16 cellular contexts compared by ENCODE assay signal in genomic region chr9:27771803-27772545, GRCh38.
A peak's percentile ranks its signal among the peaks of the same experiment; 100 is the strongest.
DNase-seq lines count a peak whose midpoint lies in the region; ATAC-seq and TF ChIP-seq lines count a peak whose summit lies in the region.
"Had no signal": no experiment of that assay in that cellular context is flagged by ENCODE, and none has a peak within 500 bp of the region (broad histone marks: within the 10 kb centered on the region; RNA-seq: fewer than 3 reads in every experiment).

No MANE protein-coding gene starts in this region.

- no peaks in the 10 kb centered on the region for H3K9me3 ChIP-seq in BLaER1 treated with 17β-estradiol and CSF1 and Interleukin-3, amounts not matched to agents 10 nM and 100 nM (replicated peaks in 1 of 11)
- H3K9me3 ChIP-seq in esophagus squamous epithelium (no peaks in the 10 kb centered on the region), SK-N-SH (no peaks in the 10 kb centered on the region)

- no peak for TF ChIP-seq EP300 in SK-N-SH (IDR thresholded peaks at IDR 0.05; ENCODE audit: borderline replicate concordance in 1 of 2, low read depth in 1 of 2, low read length in 1 of 2)

- H4K20me1 ChIP-seq in BLaER1 treated with 17β-estradiol and CSF1 and Interleukin-3, amounts not matched to agents 10 nM and 100 nM: no peaks in the 10 kb centered on the region
- H4K20me1 ChIP-seq in SK-N-SH (ENCODE audit: insufficient read depth): no peaks in the 10 kb centered on the region

- no peak overlapping the region for H3K27ac Mint-ChIP-seq in WTC11
- H3K27ac Mint-ChIP-seq: activated T-cell treated with anti-CD3 and anti-CD28 coated beads, Interleukin-2, amount 50 U/mL, for 24 hours had no signal

- H3K9me2 ChIP-seq in SK-N-SH: no peaks in the 10 kb centered on the region

- intact Hi-C loops in esophagus squamous epithelium (cut with DNase I): no loop called here

- H3K9me3 Mint-ChIP-seq in WTC11: peaks cover 12% of the 10 kb centered on the region
- H3K9me3 Mint-ChIP-seq: activated T-cell treated with anti-CD3 and anti-CD28 coated beads, Interleukin-2, amount 50 U/mL, for 24 hours had no signal

- H2AFZ ChIP-seq in SK-N-SH (ENCODE audit: low read depth): no peak overlapping the region
- H2AFZ ChIP-seq: parathyroid adenoma had no signal

- H3K4me2 ChIP-seq in BLaER1 treated with 17β-estradiol and CSF1 and Interleukin-3, amounts not matched to agents 10 nM and 100 nM: peak overlapping the region in 9 of 11 experiments; percentile 8 to 68 (median 42); a peak in 14 of 22 replicates
- no peak overlapping the region for H3K4me2 ChIP-seq in SK-N-SH

- H3K9ac ChIP-seq in BLaER1 treated with 17β-estradiol and CSF1 and Interleukin-3, amounts not matched to agents 10 nM and 100 nM: 0 out of 22 replicates have a peak overlapping the region, but pooled peaks of 1 of the 11 experiments have one; percentile 6
- H3K9ac ChIP-seq in SK-N-SH: no peak overlapping the region
- H3K9ac ChIP-seq: parathyroid adenoma had no signal

- no peaks in the 10 kb centered on the region for H3K27me3 Mint-ChIP-seq in WTC11 (ENCODE audit: low read depth)
- H3K27me3 Mint-ChIP-seq: activated T-cell treated with anti-CD3 and anti-CD28 coated beads, Interleukin-2, amount 50 U/mL, for 24 hours had no signal

- H3K4me3 ChIP-seq in BLaER1 treated with 17β-estradiol and CSF1 and Interleukin-3, amounts not matched to agents 10 nM and 100 nM: no peak overlapping the region
- H3K4me3 ChIP-seq in esophagus squamous epithelium (no peak overlapping the region), SK-N-SH (ENCODE audit: low read depth in 2 of 2, low read length in 1 of 2) (no peak overlapping the region), coronary artery (no peak overlapping the region)

- CTCF ChIA-PET in WTC11 (lab: Charles Lee): interaction anchor here (0.6 to 1.5 kb wide), 2 partner anchors 16 to 115 kb away, joined by 3 to 7 read pairs; no protein-coding TSS in a partner anchor
- CTCF ChIA-PET in SK-N-SH (lab: Yijun Ruan, JAX): no interaction called here

- no peak overlapping the region for H3K4me3 Mint-ChIP-seq in WTC11
- H3K4me3 Mint-ChIP-seq: activated T-cell treated with anti-CD3 and anti-CD28 coated beads, Interleukin-2, amount 50 U/mL, for 24 hours had no signal

- TF ChIP-seq POLR2A in esophagus squamous epithelium (IDR thresholded peaks at IDR 0.05): no peak

- H3K36me3 ChIP-seq in BLaER1 treated with 17β-estradiol and CSF1 and Interleukin-3, amounts not matched to agents 10 nM and 100 nM: no peaks in the 10 kb centered on the region
- H3K36me3 ChIP-seq in esophagus squamous epithelium: no peaks in the 10 kb centered on the region
- H3K36me3 ChIP-seq in SK-N-SH (replicated peaks in 1 of 2; ENCODE audit: control insufficient read depth in 1 of 2, insufficient read depth in 2 of 2, low read length in 1 of 2): no peaks in the 10 kb centered on the region
- H3K36me3 ChIP-seq: WERI-Rb-1 had no signal

- DNase-seq in NCI-H1417 (lab: John Stamatoyannopoulos, UW): peak in 2 of 3 experiments; percentile 36 to 76
- DNase-seq in WTC11 (ENCODE audit: low spot score): peak; percentile 50
- DNase-seq in iPS-NIHi7 (ENCODE audit: extremely low spot score): peak; percentile 63
- no peak for DNase-seq in esophagus squamous epithelium (lab: John Stamatoyannopoulos, UW)
- no peak for DNase-seq in SK-N-SH
- no peak for DNase-seq in coronary artery (ENCODE audit: low spot score)
- DNase-seq in middle frontal gyrus (ENCODE audit: extremely low spot score, low spot score): no peak
- DNase-seq: activated T-cell treated with anti-CD3 and anti-CD28 coated beads, Interleukin-2, amount 50 U/mL, for 24 hours; EL; erythroblast; left colon; NCI-H1048; stimulated activated CD4-positive, alpha-beta T cell treated with anti-CD3 and anti-CD28 coated beads, Interleukin-4, amount 100 ng/mL, for 24 hours; WERI-Rb-1 had no signal

- peak; percentile 94 for ATAC-seq in WTC11
- ATAC-seq: left colon had no signal

- no peaks in the 10 kb centered on the region for H3K27me3 ChIP-seq in BLaER1 treated with 17β-estradiol and CSF1 and Interleukin-3, amounts not matched to agents 10 nM and 100 nM
- H3K27me3 ChIP-seq in esophagus squamous epithelium (no peaks in the 10 kb centered on the region), SK-N-SH (ENCODE audit: insufficient read depth) (no peaks in the 10 kb centered on the region)

- no peak for TF ChIP-seq RAD21 in SK-N-SH (IDR thresholded peaks at IDR 0.05; ENCODE audit: low read length)

- H3K27ac ChIP-seq in BLaER1 treated with 17β-estradiol and CSF1 and Interleukin-3, amounts not matched to agents 10 nM and 100 nM: peak overlapping the region in 8 of 11 experiments; percentile 38 to 72 (median 57); a peak in 14 of 22 replicates
- H3K27ac ChIP-seq in esophagus squamous epithelium (no peak overlapping the region), SK-N-SH (ENCODE audit: low read depth in 2 of 2, low read length in 1 of 2) (no peak overlapping the region), coronary artery (no peak overlapping the region)
- H3K27ac ChIP-seq: parathyroid adenoma, WERI-Rb-1 had no signal

- POLR2A ChIA-PET in WTC11 (lab: Charles Lee): interaction anchor here (0.6 kb wide), 1 partner anchor 1018 kb away, joined by 5 read pairs; no protein-coding TSS in a partner anchor
- POLR2A ChIA-PET in SK-N-SH (lab: Yijun Ruan, JAX): no interaction called here

- H3K79me2 ChIP-seq in SK-N-SH (ENCODE audit: insufficient read depth): no peaks in the 10 kb centered on the region
- H3K79me2 ChIP-seq: parathyroid adenoma had no signal

- H3F3A ChIP-seq in SK-N-SH (replicated peaks; ENCODE audit: insufficient read depth): no peaks in the 10 kb centered on the region

- 39 to 44% methylated on average over 4 of the region's 4 CpGs for whole genome bisulfite sequencing in esophagus squamous epithelium, 2 donors
- 40% methylated on average over 4 of the region's 4 CpGs for WGBS in SK-N-SH (ENCODE audit: low lambda C conversion rate)

- TF ChIP-seq CTCF in WTC11 (IDR thresholded peaks at IDR 0.05): no peak
- TF ChIP-seq CTCF in esophagus squamous epithelium (IDR thresholded peaks at IDR 0.05): no peak
- TF ChIP-seq CTCF in SK-N-SH (IDR thresholded peaks at IDR 0.05): no peak
- no peak for TF ChIP-seq CTCF in coronary artery (IDR thresholded peaks at IDR 0.05)

- H3K4me1 ChIP-seq in BLaER1 treated with 17β-estradiol and CSF1 and Interleukin-3, amounts not matched to agents 10 nM and 100 nM: peaks cover 0 to 21% (median 11%) of the 10 kb centered on the region in 10 experiments; a peak in 15 of 20 replicates
- H3K4me1 ChIP-seq in esophagus squamous epithelium: no peaks in the 10 kb centered on the region
- no peaks in the 10 kb centered on the region; a peak in 1 of 4 replicates for H3K4me1 ChIP-seq in SK-N-SH (ENCODE audit: control insufficient read depth in 1 of 2, insufficient read depth in 2 of 2, low read depth in 1 of 2, low read length in 1 of 2)
- H3K4me1 ChIP-seq: parathyroid adenoma had no signal

- peaks cover 5% of the 10 kb centered on the region; the same call in 1 of the 2 replicates for H3K4me1 Mint-ChIP-seq in WTC11

- 0 out of 2 replicates have a peak, but pooled peaks cover 6% of the 10 kb centered on the region for H3K36me3 Mint-ChIP-seq in WTC11

TF ChIP-seq in WTC11, 78 proteins besides CTCF, POLR2A, EP300 and RAD21 (continues in another document):
- TF ChIP-seq E2F5 (CRISPR knock-in tag; IDR thresholded peaks at IDR 0.05) (no peak), MYBL2 (CRISPR knock-in tag; IDR thresholded peaks at IDR 0.05) (no peak), ESRRA (CRISPR knock-in tag; IDR thresholded peaks at IDR 0.05; ENCODE audit: borderline replicate concordance) (no peak), ZNF317 (CRISPR knock-in tag; IDR thresholded peaks at IDR 0.05; ENCODE audit: borderline replicate concordance, low read depth) (no peak), USF1 (CRISPR knock-in tag; IDR thresholded peaks at IDR 0.05) (no peak), JUN (CRISPR knock-in tag; IDR thresholded peaks at IDR 0.05) (no peak), OVOL2 (CRISPR knock-in tag; IDR thresholded peaks at IDR 0.05; ENCODE audit: borderline replicate concordance) (no peak)

TF ChIP-seq in SK-N-SH, 30 proteins besides CTCF, POLR2A, EP300 and RAD21 (continues in another document):
- TF ChIP-seq JUND (IDR thresholded peaks at IDR 0.05) (no peak), NFIC (IDR thresholded peaks at IDR 0.05; ENCODE audit: borderline replicate concordance) (no peak), MAX (IDR thresholded peaks at IDR 0.05; ENCODE audit: low read depth) (no peak), USF2 (IDR thresholded peaks at IDR 0.05; ENCODE audit: borderline replicate concordance, low read depth, low read length) (no peak), TEAD4 (IDR thresholded peaks at IDR 0.05; ENCODE audit: borderline replicate concordance, insufficient read depth) (no peak), EZH2phosphoT487 (IDR thresholded peaks at IDR 0.05; ENCODE audit: borderline replicate concordance, low read depth) (no peak), FOXM1 (IDR thresholded peaks at IDR 0.05; ENCODE audit: low read depth) (no peak), USF1 (IDR thresholded peaks at IDR 0.05; ENCODE audit: borderline replicate concordance, low read depth) (no peak), PBX3 (IDR thresholded peaks at IDR 0.05) (no peak)

Comparison
In these comparisons a context has a peak if more than half of its experiments do, and no peak if none do; other contexts are left out.
1. H3K27ac ChIP-seq: peak in BLaER1 treated with 17β-estradiol and CSF1 and Interleukin-3, amounts not matched to agents 10 nM and 100 nM (8 of 11); none in esophagus squamous epithelium (0 of 4), SK-N-SH (0 of 2) and coronary artery (0 of 2).
2. DNase-seq: peak in NCI-H1417 (2 of 3), WTC11 (single experiment) and iPS-NIHi7 (single experiment); none in esophagus squamous epithelium (single experiment), SK-N-SH (single experiment), coronary artery (single experiment) and middle frontal gyrus (single experiment).